In genomic region chr13:36919833-36920611, GRCh38 we compare ENCODE assay signal across 9 cellular contexts. TPM values are rescaled to one million over a fixed set of nuclear protein-coding genes. Genes with fewer than 3 reads are reported as not detected.
DNase-seq lines count a peak whose midpoint lies in the region; ATAC-seq and TF ChIP-seq lines count a peak whose summit lies in the region.
"Had no signal": no experiment of that assay in that cellular context is flagged by ENCODE, and none has a peak within 500 bp of the region (broad histone marks: within the 10 kb centered on the region; RNA-seq: fewer than 3 reads in every experiment).

TSS of gene SMAD9 (minus strand) at chr13:36920238. CDS start at chr13:36879689, 40,549 bp downstream.

- no peak for TF ChIP-seq CTCF in fibroblast of the aortic adventitia (IDR thresholded peaks at IDR 0.05; ENCODE audit: insufficient read depth, low read length)
- TF ChIP-seq CTCF in vagina (IDR thresholded peaks at IDR 0.05) = no peak

- peaks cover 73% of the 10 kb centered on the region for H3K27me3 Mint-ChIP-seq in activated CD4-positive, alpha-beta memory T cell treated with anti-CD3 and anti-CD28 coated beads, Interleukin-2, amount 10 ng/mL, durations not matched to agents 7 days and 5 days
- H3K27me3 Mint-ChIP-seq in naive thymus-derived CD4-positive, alpha-beta T cell = peaks cover 63 to 79% (median 71%) of the 10 kb centered on the region in 5 donors

- H3K4me3 ChIP-seq in H7 (ENCODE audit: insufficient read depth, low read depth, low read length) (peak within 1 kb of the TSS; percentile 61), fibroblast of the aortic adventitia (ENCODE audit: low read depth, low read length) (peak within 1 kb of the TSS; percentile 80), vagina (peak within 1 kb of the TSS; percentile 68 to 80)
- no peak within 1 kb of the TSS for H3K4me3 ChIP-seq in naive thymus-derived CD4-positive, alpha-beta T cell (ENCODE audit: low read length)

- no peaks in the 10 kb centered on the region for H3K9me3 Mint-ChIP-seq in activated CD4-positive, alpha-beta memory T cell treated with anti-CD3 and anti-CD28 coated beads, Interleukin-2, amount 10 ng/mL, durations not matched to agents 7 days and 5 days
- no peaks in the 10 kb centered on the region for H3K9me3 Mint-ChIP-seq in naive thymus-derived CD4-positive, alpha-beta T cell

- POLR2A ChIA-PET in activated CD4-positive, alpha-beta memory T cell treated with anti-CD3 and anti-CD28 coated beads, Interleukin-2, amount 10 ng/mL, durations not matched to agents 7 days and 5 days (lab: Charles Lee) = no interaction called here
- POLR2A ChIA-PET in naive thymus-derived CD4-positive, alpha-beta T cell (lab: Charles Lee) = no interaction called here

- H3K36me3 Mint-ChIP-seq in activated CD4-positive, alpha-beta memory T cell treated with anti-CD3 and anti-CD28 coated beads, Interleukin-2, amount 10 ng/mL, durations not matched to agents 7 days and 5 days (ENCODE audit: low read depth) = no peaks in the 10 kb centered on the region
- H3K36me3 Mint-ChIP-seq in naive thymus-derived CD4-positive, alpha-beta T cell = no peaks in the 10 kb centered on the region

- peak; percentile 34 for ATAC-seq in naive thymus-derived CD4-positive, alpha-beta T cell

- peaks cover 0 to 3% of the 10 kb centered on the region in 2 donors for H3K4me1 ChIP-seq in naive thymus-derived CD4-positive, alpha-beta T cell (ENCODE audit: control insufficient read depth in 2 of 2, insufficient read depth in 2 of 2, low read length in 2 of 2)
- H3K4me1 ChIP-seq in vagina = no peaks in the 10 kb centered on the region

- intact Hi-C loops in naive thymus-derived CD4-positive, alpha-beta T cell (cut with micrococcal nuclease) = no loop called here
- intact Hi-C loops in vagina (cut with DNase I) = no loop called here

- CTCF ChIA-PET in activated CD4-positive, alpha-beta memory T cell treated with anti-CD3 and anti-CD28 coated beads, Interleukin-2, amount 10 ng/mL, durations not matched to agents 7 days and 5 days (lab: Charles Lee) = no interaction called here
- CTCF ChIA-PET in naive thymus-derived CD4-positive, alpha-beta T cell (lab: Charles Lee) = no interaction called here

- H3K4me3 Mint-ChIP-seq in activated CD4-positive, alpha-beta memory T cell treated with anti-CD3 and anti-CD28 coated beads, Interleukin-2, amount 10 ng/mL, durations not matched to agents 7 days and 5 days = peak within 1 kb of the TSS; percentile 56
- H3K4me3 Mint-ChIP-seq in naive thymus-derived CD4-positive, alpha-beta T cell = peak within 1 kb of the TSS; percentile 58 to 83 (median 70)

- H3K36me3 ChIP-seq in H7 (replicated peaks; ENCODE audit: control insufficient read depth, insufficient read depth, low read length) = no peaks in the 10 kb centered on the region
- no peaks in the 10 kb centered on the region for H3K36me3 ChIP-seq in naive thymus-derived CD4-positive, alpha-beta T cell (ENCODE audit: control insufficient read depth in 2 of 3, insufficient read depth in 3 of 3, low read length in 3 of 3)
- no peaks in the 10 kb centered on the region for H3K36me3 ChIP-seq in vagina

- H3K27ac ChIP-seq in naive thymus-derived CD4-positive, alpha-beta T cell (ENCODE audit: low read depth, low read length) = no peak within 1 kb of the TSS
- peak within 1 kb of the TSS; percentile 82 for H3K27ac ChIP-seq in vagina

- H3K27me3 ChIP-seq in H7 (ENCODE audit: control insufficient read depth, insufficient read depth, low read length) (peaks cover 16% of the 10 kb centered on the region), vagina (no peaks in the 10 kb centered on the region)
- H3K27me3 ChIP-seq in naive thymus-derived CD4-positive, alpha-beta T cell (ENCODE audit: control insufficient read depth in 2 of 2, insufficient read depth in 2 of 2, low read length in 2 of 2) = peaks cover 3 to 6% of the 10 kb centered on the region in 2 donors

- no peak within 1 kb of the TSS for H3K27ac Mint-ChIP-seq in activated CD4-positive, alpha-beta memory T cell treated with anti-CD3 and anti-CD28 coated beads, Interleukin-2, amount 10 ng/mL, durations not matched to agents 7 days and 5 days
- H3K27ac Mint-ChIP-seq in naive thymus-derived CD4-positive, alpha-beta T cell = no peak within 1 kb of the TSS

- H3K9me3 ChIP-seq in naive thymus-derived CD4-positive, alpha-beta T cell (ENCODE audit: control insufficient read depth in 2 of 3, low read length in 3 of 3) = no peaks in the 10 kb centered on the region
- H3K9me3 ChIP-seq in vagina = no peaks in the 10 kb centered on the region

- DNase-seq in NCI-H187 (lab: John Stamatoyannopoulos, UW) (peak; percentile 24 to 60), NCI-H187 treated with DMSO at 0.1 percent for 48 hours (lab: John Stamatoyannopoulos, UW) (no peak), H7 (peak; percentile 85), NCI-H146 (lab: John Stamatoyannopoulos, UW) (peak; percentile 81), fibroblast of the aortic adventitia (ENCODE audit: low read depth) (peak; percentile 66), vagina (ENCODE audit: extremely low spot score in 2 of 2) (no peak)
- DNase-seq in activated CD4-positive, alpha-beta memory T cell treated with anti-CD3 and anti-CD28 coated beads, Interleukin-2, amount 10 ng/mL, durations not matched to agents 7 days and 5 days = no peak
- DNase-seq in naive thymus-derived CD4-positive, alpha-beta T cell = peak in 2 of 9 donors; percentile 1 to 40

- TF ChIP-seq POLR2A in vagina (IDR thresholded peaks at IDR 0.05) = no peak

- H3K4me1 Mint-ChIP-seq in activated CD4-positive, alpha-beta memory T cell treated with anti-CD3 and anti-CD28 coated beads, Interleukin-2, amount 10 ng/mL, durations not matched to agents 7 days and 5 days = peaks cover 6% of the 10 kb centered on the region
- H3K4me1 Mint-ChIP-seq in naive thymus-derived CD4-positive, alpha-beta T cell = peaks cover 0 to 17% (median 8%) of the 10 kb centered on the region in 7 donors

RNA-seq across cellular contexts. Expression of gene SMAD9, which starts in this region (rescaled TPM):
- 0.59 and 0.81 TPM in 2 replicates for total RNA-seq in H7 (2014; rRNA removed; shearing (Covaris generic))
- not detected for total RNA-seq in activated CD4-positive, alpha-beta memory T cell treated with anti-CD3 and anti-CD28 coated beads, Interleukin-2, amount 10 ng/mL, durations not matched to agents 7 days and 5 days
- total RNA-seq in fibroblast of the aortic adventitia (ENCODE audit: low replicate concordance) (8.2 and 17.6 TPM in 2 replicates), vagina (13.5 TPM)
- total RNA-seq in naive thymus-derived CD4-positive, alpha-beta T cell = not detected
- under 1 TPM; 0.02 to 0.05 TPM for polyA plus RNA-seq in naive thymus-derived CD4-positive, alpha-beta T cell
- total RNA-seq: mononuclear cell had no signal

Comparison
In these comparisons a context has a peak if more than half of its experiments do, and no peak if none do; other contexts are left out.
1. DNase-seq: peak in NCI-H187 (2 of 2), NCI-H146 (single experiment) and fibroblast of the aortic adventitia (single experiment); none in NCI-H187 treated with DMSO at 0.1 percent for 48 hours (single experiment), activated CD4-positive, alpha-beta memory T cell treated with anti-CD3 and anti-CD28 coated beads, Interleukin-2, amount 10 ng/mL, durations not matched to agents 7 days and 5 days (single experiment) and vagina (0 of 2).
2. Peak in DNase-seq and H3K4me3 ChIP-seq in H7; RNA of the gene not detected or under 1 TPM.
3. Peak in ATAC-seq in naive thymus-derived CD4-positive, alpha-beta T cell; RNA of the gene not detected or under 1 TPM.